ENCODE assay signal across 15 cellular contexts in the genomic region with DNA sequence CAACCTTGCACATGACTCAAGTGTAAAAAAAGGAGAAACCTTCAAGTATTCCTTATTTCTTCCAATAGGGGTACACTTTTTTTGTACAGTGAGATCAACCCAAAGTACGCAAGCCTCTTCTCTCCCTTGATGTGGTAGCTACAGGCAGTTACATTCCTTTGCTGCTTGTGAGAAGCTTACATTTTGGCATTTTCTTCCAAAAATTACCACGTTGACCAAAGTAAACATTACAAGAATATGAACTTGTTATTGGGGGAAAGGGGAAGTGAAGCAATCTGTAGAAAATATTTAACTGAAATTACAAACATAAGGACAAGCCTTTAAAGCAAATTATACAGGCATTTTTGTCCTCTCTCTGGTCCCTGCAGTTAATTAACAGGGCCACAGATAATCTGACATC.
"Had no signal": no experiment of that assay in that cellular context is flagged by ENCODE, and none has a peak within 500 bp of the region (broad histone marks: within the 10 kb centered on the region; RNA-seq: fewer than 3 reads in every experiment).

No MANE protein-coding gene starts in this region.

- H3K9me3 ChIP-seq: colonic mucosa, suprapubic skin, upper lobe of left lung had no signal

- H3K9me3 Mint-ChIP-seq: activated CD4-positive, alpha-beta memory T cell treated with anti-CD3 and anti-CD28 coated beads for 36 hours; activated naive CD8-positive, alpha-beta T cell treated with anti-CD3 and anti-CD28 coated beads, Interleukin-2, amount 10 ng/mL, durations not matched to agents 7 days and 5 days; activated T-cell treated with anti-CD3 and anti-CD28 coated beads, Interleukin-2, amount 50 U/mL, for 4 hours; memory B cell; nephron progenitor cell; T-cell had no signal

- H3K4me1 Mint-ChIP-seq: memory B cell had no signal

- H3K4me3 Mint-ChIP-seq: activated CD4-positive, alpha-beta memory T cell treated with anti-CD3 and anti-CD28 coated beads for 36 hours; activated naive CD8-positive, alpha-beta T cell treated with anti-CD3 and anti-CD28 coated beads, Interleukin-2, amount 10 ng/mL, durations not matched to agents 7 days and 5 days; activated T-cell treated with anti-CD3 and anti-CD28 coated beads, Interleukin-2, amount 50 U/mL, for 4 hours; memory B cell; nephron progenitor cell; T-cell had no signal

- H3K4me3 ChIP-seq: cardiac muscle cell, colonic mucosa, suprapubic skin, upper lobe of left lung had no signal

- H3K27ac ChIP-seq: cardiac muscle cell, colonic mucosa, suprapubic skin, upper lobe of left lung had no signal

- H3K4me1 ChIP-seq: colonic mucosa, suprapubic skin had no signal

- DNase-seq: activated CD4-positive, alpha-beta memory T cell treated with anti-CD3 and anti-CD28 coated beads for 36 hours; activated gamma-delta T cell; activated naive CD8-positive, alpha-beta T cell treated with anti-CD3 and anti-CD28 coated beads, Interleukin-2, amount 10 ng/mL, durations not matched to agents 7 days and 5 days; activated T-cell treated with anti-CD3 and anti-CD28 coated beads, Interleukin-2, amount 50 U/mL, for 4 hours; aorta; colonic mucosa; effector CD4-positive, alpha-beta T cell; nephron progenitor cell; stimulated activated naive CD8-positive, alpha-beta T cell treated with anti-CD3 and anti-CD28 coated beads, Interleukin-15, Interleukin-2, amounts not matched to agents 100 U/mL and 50 U/mL, for 24 hours; T-cell; upper lobe of left lung had no signal

- H3K27me3 ChIP-seq: cardiac muscle cell, colonic mucosa, suprapubic skin, upper lobe of left lung had no signal

- H3K36me3 ChIP-seq: colonic mucosa had no signal

- ATAC-seq: activated T-cell treated with anti-CD3 and anti-CD28 coated beads, Interleukin-2, amount 50 U/mL, for 4 hours; sciatic nerve; stimulated activated naive CD8-positive, alpha-beta T cell treated with anti-CD3 and anti-CD28 coated beads, Interleukin-15, Interleukin-2, amounts not matched to agents 100 U/mL and 50 U/mL, for 24 hours; T-cell had no signal

- H3K27ac Mint-ChIP-seq: activated CD4-positive, alpha-beta memory T cell treated with anti-CD3 and anti-CD28 coated beads for 36 hours; activated naive CD8-positive, alpha-beta T cell treated with anti-CD3 and anti-CD28 coated beads, Interleukin-2, amount 10 ng/mL, durations not matched to agents 7 days and 5 days; memory B cell; nephron progenitor cell; T-cell had no signal

- H3K27me3 Mint-ChIP-seq: activated CD4-positive, alpha-beta memory T cell treated with anti-CD3 and anti-CD28 coated beads for 36 hours; activated naive CD8-positive, alpha-beta T cell treated with anti-CD3 and anti-CD28 coated beads, Interleukin-2, amount 10 ng/mL, durations not matched to agents 7 days and 5 days; memory B cell; T-cell had no signal
